Comparison of ENCODE assay signal across 1 cellular context in the genomic region with DNA sequence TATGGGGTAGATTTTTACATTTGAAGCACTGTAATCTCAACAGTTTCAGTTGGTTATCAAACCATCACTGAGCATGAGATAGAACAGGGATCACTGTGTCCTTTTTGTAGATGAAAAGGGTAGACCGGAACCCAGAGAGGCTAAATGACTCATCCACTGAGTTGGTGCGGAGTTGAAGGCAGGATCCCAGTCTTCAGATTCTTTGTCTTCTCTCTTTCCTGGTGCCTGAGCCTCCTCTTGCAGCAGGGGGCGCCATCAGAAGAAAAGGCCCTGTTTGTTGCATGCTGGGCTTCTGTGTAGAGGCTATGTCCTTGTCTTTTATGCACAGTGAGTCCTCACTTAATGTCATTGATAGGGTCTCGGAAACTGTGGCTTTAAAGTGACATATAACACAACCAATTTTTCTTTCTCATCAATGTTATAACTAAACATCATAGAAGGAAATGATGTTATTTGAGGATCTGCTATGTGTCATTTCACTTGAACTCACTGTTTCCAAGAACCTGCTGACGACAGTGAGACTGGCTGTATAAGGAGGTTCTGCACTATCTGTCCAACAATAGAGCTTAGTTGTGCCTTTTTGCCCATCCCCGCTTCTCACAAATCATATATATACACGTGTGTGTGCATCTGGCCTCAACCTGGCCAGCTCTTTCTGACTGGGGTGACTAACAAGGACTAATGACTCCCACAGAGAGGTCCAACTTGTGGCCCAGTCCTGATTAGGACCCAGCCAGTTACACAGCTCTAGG.
TF ChIP-seq lines count a peak whose summit lies in the region.

No MANE protein-coding gene starts in this region.

TF ChIP-seq in GM12878, 131 proteins besides CTCF, POLR2A, EP300 and RAD21:
- no peak for TF ChIP-seq IKZF2 (IDR thresholded peaks at IDR 0.05)
- TF ChIP-seq RFX5 (IDR thresholded peaks at IDR 0.05; ENCODE audit: low read depth, low read length) = no peak
- TF ChIP-seq SMC3 (IDR thresholded peaks at IDR 0.05; ENCODE audit: borderline replicate concordance, low read length) = peak; percentile 42; the same call in 1 of the 2 replicates
- 0 out of 2 replicates have a peak, but pooled peaks have one; percentile 13 for TF ChIP-seq RUNX3 (IDR thresholded peaks at IDR 0.05; ENCODE audit: low read length)
- peak; percentile 61 for TF ChIP-seq JUNB (IDR thresholded peaks at IDR 0.05)
